Comparison of ENCODE assay signal across 18 cellular contexts in the genomic region with DNA sequence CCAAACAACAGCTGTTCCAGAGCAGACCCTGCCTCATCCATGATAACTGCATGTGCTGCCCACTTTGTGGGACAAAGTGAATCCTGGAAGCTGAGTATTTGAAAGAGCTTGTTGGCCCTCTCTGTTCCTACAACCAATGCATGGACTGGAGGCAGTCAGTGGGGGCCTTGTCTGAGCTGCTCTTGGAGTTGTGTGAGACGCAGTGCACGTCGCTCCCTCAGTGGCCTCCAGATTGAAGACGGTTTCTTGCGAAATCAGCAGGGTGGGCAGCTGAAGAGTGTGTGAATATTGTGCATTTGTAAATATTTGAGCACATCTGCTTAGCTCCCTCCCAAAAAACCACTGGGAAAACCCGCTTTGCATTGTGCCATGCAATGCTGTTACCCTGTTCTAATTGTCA.
"Had no signal": no experiment of that assay in that cellular context is flagged by ENCODE, and none has a peak within 500 bp of the region (broad histone marks: within the 10 kb centered on the region; RNA-seq: fewer than 3 reads in every experiment).

No MANE protein-coding gene starts in this region.

- H3K4me3 ChIP-seq: heart left ventricle, left ventricle myocardium inferior, lower lobe of right lung, ovary, right atrium auricular region had no signal

- H3K36me3 ChIP-seq: heart left ventricle, left ventricle myocardium inferior, lower lobe of right lung, ovary, right atrium auricular region had no signal

- H3K27me3 ChIP-seq: heart left ventricle, ovary, right atrium auricular region had no signal

- ATAC-seq: heart left ventricle; lower lobe of right lung; naive thymus-derived CD4-positive, alpha-beta T cell had no signal

- H3K27ac ChIP-seq: heart left ventricle, left ventricle myocardium inferior, lower lobe of right lung, ovary, right atrium auricular region had no signal

- DNase-seq: cerebellar nuclear complex; effector CD4-positive, alpha-beta T cell; endodermal cell; erythroblast; foreskin melanocyte; heart left ventricle; hypothalamus; left ventricle myocardium inferior; lower lobe of right lung; mesenchymal stem cell; naive thymus-derived CD4-positive, alpha-beta T cell; nephron progenitor cell; nucleus accumbens; ovary; stimulated activated CD4-positive, alpha-beta T cell treated with anti-CD3 and anti-CD28 coated beads, Interleukin-12 subunit alpha, Interleukin-12 subunit beta, amount 100 ng/mL, for 4 hours; stimulated activated naive CD4-positive, alpha-beta T cell treated with Interleukin-2 at 50 U/mL for 16 hours; trophoblast cell had no signal

- H3K9me3 ChIP-seq: heart left ventricle, left ventricle myocardium inferior, lower lobe of right lung, ovary, right atrium auricular region had no signal

- H3K4me1 ChIP-seq: heart left ventricle, left ventricle myocardium inferior, lower lobe of right lung, right atrium auricular region had no signal
